In genomic region chr2:172865422-172865821, GRCh38 we compare ENCODE assay signal across 15 cellular contexts.
DNase-seq lines count a peak whose midpoint lies in the region; ATAC-seq, FAIRE-seq and TF ChIP-seq lines count a peak whose summit lies in the region.
"Had no signal": no experiment of that assay in that cellular context is flagged by ENCODE, and none has a peak within 500 bp of the region (broad histone marks: within the 10 kb centered on the region; RNA-seq: fewer than 3 reads in every experiment).

No MANE protein-coding gene starts in this region.

- TF ChIP-seq CTCF in GM12875 (IDR thresholded peaks at IDR 0.05; ENCODE audit: borderline replicate concordance, insufficient read depth, low read depth, low read length) (peak; percentile 22; the same call in 1 of the 2 replicates), PC-3 (conservative IDR thresholded peaks at IDR 0.05; ENCODE audit: low read depth, low read length) (peak; percentile 64), esophagus muscularis mucosa (IDR thresholded peaks at IDR 0.05) (no peak), D721Med (IDR thresholded peaks at IDR 0.05; ENCODE audit: insufficient read depth, missing control alignments) (no peak)

- CTCF ChIA-PET in PC-3 (lab: Charles Lee), result interaction anchor here (0.5 to 1.2 kb wide), 5 partner anchors 16 to 122 kb away, joined by 4 to 20 read pairs (median 5); no protein-coding TSS in a partner anchor

- H3K79me2 ChIP-seq in PC-3 (ENCODE audit: low read length), result no peaks in the 10 kb centered on the region

- intact Hi-C loops in PC-3 (cut with micrococcal nuclease) (loop anchor here (2.0 kb wide), 1 partner anchor 53 kb away; no protein-coding TSS in a partner anchor), esophagus muscularis mucosa (cut with DNase I) (loop anchor here (2.0 kb wide), 1 partner anchor 65 kb away; no protein-coding TSS in a partner anchor)

- peak; percentile 6 for DNase-seq in ACHN
- DNase-seq in PC-3, result peak; percentile 39
- peak; percentile 62 for DNase-seq in esophagus muscularis mucosa (ENCODE audit: extremely low spot score)
- DNase-seq in D721Med (ENCODE audit: insufficient read length, low spot score), result no peak
- DNase-seq: activated CD8-positive, alpha-beta T cell treated with anti-CD3 and anti-CD28 coated beads, Interleukin-2, amount 10 ng/mL, durations not matched to agents 7 days and 5 days; GF-D8; NCI-H2227 treated with DMSO at 0.1 percent for 48 hours; OCI-M1; stimulated activated CD4-positive, alpha-beta T cell treated with anti-CD3 and anti-CD28 coated beads, Interleukin-2, amount 100 ng/mL, for 48 hours; T-helper 2 cell had no signal

- H3K9me3 ChIP-seq in PC-3 (ENCODE audit: low read length) (no peaks in the 10 kb centered on the region), esophagus muscularis mucosa (no peaks in the 10 kb centered on the region)

- no peak overlapping the region for H3K9ac ChIP-seq in PC-3 (ENCODE audit: low read length)

- BruUV-seq in PC-3 (replicated peaks; lab: Mats Ljungman, UMichigan), result no TSS peak

- TF ChIP-seq POLR2A in esophagus muscularis mucosa (IDR thresholded peaks at IDR 0.05; ENCODE audit: low read depth), result no peak

- H4K20me1 ChIP-seq in PC-3 (ENCODE audit: low read length), result no peaks in the 10 kb centered on the region

- POLR2A ChIA-PET in PC-3 (lab: Charles Lee; ENCODE audit: unreplicated experiment), result interaction anchor here (0.5 kb wide), 1 partner anchor 42 kb away, joined by 3 read pairs; no protein-coding TSS in a partner anchor

- no peak overlapping the region for H3K4me2 ChIP-seq in PC-3 (ENCODE audit: low read length)

- no peak for TF ChIP-seq EP300 in esophagus muscularis mucosa (IDR thresholded peaks at IDR 0.05)

- no peaks in the 10 kb centered on the region for H3F3A ChIP-seq in PC-3 (ENCODE audit: low read length, unreplicated experiment)

- H3K27me3 ChIP-seq in PC-3 (ENCODE audit: low read length) (no peaks in the 10 kb centered on the region), esophagus muscularis mucosa (no peaks in the 10 kb centered on the region)

- peaks cover 12% of the 10 kb centered on the region for H3K4me1 ChIP-seq in PC-3 (ENCODE audit: insufficient read depth, low read length)
- peaks cover 0 to 22% (median 6%) of the 10 kb centered on the region in 4 donors for H3K4me1 ChIP-seq in esophagus muscularis mucosa

- no peak for FAIRE-seq in D721Med (lab: Jason Lieb, UNC)

- ATAC-seq in PC-3 (no peak), GM21528 (IDR thresholded peaks at IDR 0.05; ENCODE audit: low FRiP score, unreplicated experiment) (no peak), HG03139 (IDR thresholded peaks at IDR 0.05; ENCODE audit: unreplicated experiment) (no peak), HG03378 (IDR thresholded peaks at IDR 0.05; ENCODE audit: unreplicated experiment) (no peak)
- ATAC-seq: activated CD8-positive, alpha-beta T cell treated with anti-CD3 and anti-CD28 coated beads, Interleukin-2, amount 10 ng/mL, durations not matched to agents 7 days and 5 days; stimulated activated effector memory CD8-positive, alpha-beta T cell treated with anti-CD3 and anti-CD28 coated beads, Interleukin-12 subunit alpha, Interleukin-12 subunit beta, amount 100 ng/mL, for 72 hours had no signal

- in situ Hi-C loops in ACHN (cut with HindIII; ENCODE audit: low pct_ligation_motif_present, low pct_unique_long_range_greater_than_20kb, low sequenced_read_pairs), result no loop called here

- no peaks in the 10 kb centered on the region for H3K9me2 ChIP-seq in PC-3 (replicated peaks; ENCODE audit: low read length)

- no peak overlapping the region for H2AFZ ChIP-seq in PC-3 (ENCODE audit: low read length)

- H3K36me3 ChIP-seq in PC-3 (ENCODE audit: low read depth, low read length), result no peaks in the 10 kb centered on the region
- no peaks in the 10 kb centered on the region for H3K36me3 ChIP-seq in esophagus muscularis mucosa

- H3K4me3 ChIP-seq in GM12875 (ENCODE audit: low read depth, low read length), result no peak overlapping the region
- H3K4me3 ChIP-seq in PC-3 (ENCODE audit: low read length), result no peak overlapping the region
- no peak overlapping the region for H3K4me3 ChIP-seq in esophagus muscularis mucosa

- H3K27ac ChIP-seq in PC-3 (ENCODE audit: low read length) (no peak overlapping the region), esophagus muscularis mucosa (replicated peaks in 1 of 4) (no peak overlapping the region)

- WGBS in esophagus muscularis mucosa, result 88% methylated on average over 3 of the region's 3 CpGs

Comparison
In these comparisons a context has a peak if more than half of its experiments do, and no peak if none do; other contexts are left out.
1. CTCF ChIP-seq: peak in GM12875 (single experiment) and PC-3 (single experiment); none in esophagus muscularis mucosa (0 of 3) and D721Med (single experiment).